ENCODE assay signal across 19 cellular contexts in the genomic region with DNA sequence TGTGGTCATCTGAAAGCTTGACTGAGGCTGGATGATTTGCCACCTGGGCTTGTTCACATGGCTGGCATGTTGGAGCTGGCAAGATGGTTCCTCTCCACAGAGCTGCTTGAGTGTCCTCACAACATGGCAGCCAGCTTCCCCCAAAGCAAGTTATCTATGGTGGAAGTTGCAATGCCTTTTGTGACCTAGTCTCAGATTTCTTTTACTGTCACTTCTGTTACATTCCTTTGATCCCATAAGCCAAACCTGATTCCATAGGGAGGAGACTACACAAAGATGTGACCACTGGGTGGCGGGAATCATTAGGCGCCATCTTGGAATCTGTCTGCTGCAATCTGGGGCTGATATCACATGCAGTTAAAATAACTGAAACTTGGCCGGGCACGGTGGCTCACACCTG. TPM values are rescaled to one million over a fixed set of nuclear protein-coding genes. Genes with fewer than 3 reads are reported as not detected.
DNase-seq lines count a peak whose midpoint lies in the region; ATAC-seq, FAIRE-seq and TF ChIP-seq lines count a peak whose summit lies in the region.
"Had no signal": no experiment of that assay in that cellular context is flagged by ENCODE, and none has a peak within 500 bp of the region (broad histone marks: within the 10 kb centered on the region; RNA-seq: fewer than 3 reads in every experiment).

No MANE protein-coding gene starts in this region.

- WGBS in SK-N-SH (ENCODE audit: low lambda C conversion rate) = 91% methylated on average over 4 of the region's 4 CpGs
- 69% methylated on average over 4 of the region's 4 CpGs for WGBS in K562 (ENCODE audit: insufficient coverage, low coverage, missing lambda C conversion rate)
- no CpG with 5 or more reads among the region's 4 CpGs for WGBS in mesendoderm (ENCODE audit: extremely low coverage, insufficient coverage, low lambda C conversion rate)

- no peak for TF ChIP-seq POLR2A in K562 (conservative IDR thresholded peaks at IDR 0.05)

- H3K4me1 ChIP-seq in SK-N-SH (ENCODE audit: control insufficient read depth in 1 of 2, insufficient read depth in 2 of 2, low read depth in 1 of 2, low read length in 1 of 2) (peaks cover 0 to 2% of the 10 kb centered on the region in 2 experiments; a peak in 1 of 4 replicates), HEK293 (ENCODE audit: control insufficient read depth, insufficient read depth, low read length) (no peaks in the 10 kb centered on the region), K562 (replicated peaks in 1 of 2; ENCODE audit: control insufficient read depth in 2 of 2, insufficient read depth in 2 of 2, low read length in 2 of 2) (no peaks in the 10 kb centered on the region; a peak in 1 of 5 replicates), mesendoderm (ENCODE audit: control insufficient read depth, low read depth, low read length) (no peaks in the 10 kb centered on the region)
- H3K4me1 ChIP-seq: BLaER1 treated with 17β-estradiol and CSF1 and Interleukin-3, amounts not matched to agents 10 nM and 100 nM; HAP-1 had no signal

- H3K4me2 ChIP-seq in SK-N-SH (no peak overlapping the region), K562 (ENCODE audit: insufficient read depth, low read length) (no peak overlapping the region), mesendoderm (ENCODE audit: low read length) (no peak overlapping the region)
- H3K4me2 ChIP-seq: BLaER1 treated with 17β-estradiol and CSF1 and Interleukin-3, amounts not matched to agents 10 nM and 100 nM; KMS-11 had no signal

- POLR2A ChIA-PET in SK-N-SH (lab: Yijun Ruan, JAX) = no interaction called here
- POLR2A ChIA-PET in HEK293 (lab: Yijun Ruan, JAX) = no interaction called here
- POLR2A ChIA-PET in K562 (lab: Yijun Ruan, JAX) = interaction anchor here (0.6 kb wide), 2 partner anchors 126 to 613 kb away, joined by 3 to 5 read pairs; no protein-coding TSS in a partner anchor

- intact Hi-C loops in K562 (cut with micrococcal nuclease) = no loop called here

- no TSS peak for BruUV-seq in K562 (replicated peaks; lab: Mats Ljungman, UMichigan)

- H3K4ac ChIP-seq in mesendoderm (ENCODE audit: low read depth, low read length) = no peak overlapping the region

- no peak overlapping the region for H3K18ac ChIP-seq in mesendoderm (ENCODE audit: low read length)

- H3K9me1 ChIP-seq in K562 (ENCODE audit: control insufficient read depth, insufficient read depth, low read length) = no peaks in the 10 kb centered on the region

- in situ Hi-C loops in K562 (cut with MboI) = no loop called here

- no peak for TF ChIP-seq CTCF in SK-N-SH (IDR thresholded peaks at IDR 0.05)
- TF ChIP-seq CTCF in HEK293 (tag by site-specific recombination; IDR thresholded peaks at IDR 0.05) = no peak
- no peak for TF ChIP-seq CTCF in K562 (IDR thresholded peaks at IDR 0.05 in 2 of 3, conservative IDR thresholded peaks at IDR 0.05 in 1 of 3; ENCODE audit: insufficient read depth in 2 of 3, low read depth in 1 of 3, low read length in 3 of 3)

- no peak overlapping the region for H2AFZ ChIP-seq in SK-N-SH (ENCODE audit: low read depth)
- H2AFZ ChIP-seq in K562 (ENCODE audit: low read depth, low read length) = no peak overlapping the region

- CTCF ChIA-PET in SK-N-SH (lab: Yijun Ruan, JAX) = interaction anchor here (0.7 to 1.4 kb wide), 3 partner anchors 44 to 80 kb away, joined by 3 to 4 read pairs (median 3); no protein-coding TSS in a partner anchor
- CTCF ChIA-PET in HEK293 (lab: Yijun Ruan, JAX) = interaction anchor here (0.6 to 1.2 kb wide), 2 partner anchors 52 to 58 kb away, joined by 3 read pairs; no protein-coding TSS in a partner anchor
- CTCF ChIA-PET in K562 (lab: Yijun Ruan, JAX; ENCODE audit: low intra/inter-chr PET ratio) = interaction anchor here (0.6 kb wide), 1 partner anchor 23 kb away, joined by 3 read pairs; no protein-coding TSS in a partner anchor

- H4K5ac ChIP-seq in mesendoderm (ENCODE audit: low read length) = no peak overlapping the region

- H3K36me3 ChIP-seq in SK-N-SH (replicated peaks in 1 of 2; ENCODE audit: control insufficient read depth in 1 of 2, insufficient read depth in 2 of 2, low read length in 1 of 2) (no peaks in the 10 kb centered on the region), HEK293 (ENCODE audit: control insufficient read depth in 2 of 2, insufficient read depth in 1 of 2, low read length in 2 of 2) (no peaks in the 10 kb centered on the region), K562 (ENCODE audit: control insufficient read depth, insufficient read depth, low read length) (no peaks in the 10 kb centered on the region), mesendoderm (ENCODE audit: control insufficient read depth, insufficient read depth, low read length) (no peaks in the 10 kb centered on the region)
- H3K36me3 ChIP-seq: BLaER1 treated with 17β-estradiol and CSF1 and Interleukin-3, amounts not matched to agents 10 nM and 100 nM; HAP-1 had no signal

- no peak overlapping the region for H2BK120ac ChIP-seq in mesendoderm (ENCODE audit: low read depth, low read length)

- H2BK5ac ChIP-seq in mesendoderm (ENCODE audit: low read length) = no peak overlapping the region

- no peak overlapping the region for H4K8ac ChIP-seq in mesendoderm (ENCODE audit: low read depth, low read length)

- DNase-seq in SK-N-SH (no peak), K562 (ENCODE audit: extremely low read depth in 1 of 4, low spot score in 3 of 4) (no peak), mesendoderm (peak; percentile 49), dedifferentiated amniotic fluid mesenchymal stem cell (ENCODE audit: extremely low spot score) (no peak), retina (no peak)
- no peak for DNase-seq in activated naive CD4-positive, alpha-beta T cell treated with anti-CD3 and anti-CD28 coated beads, Interleukin-2, amount 50 U/mL, for 16 hours
- DNase-seq: 8988T; Calu3; CD4-positive, alpha-beta T cell; DMS 273 treated with DMSO at 0.1 percent for 48 hours; GM23248; IMR-90 had no signal

- H3K9me2 ChIP-seq in SK-N-SH = no peaks in the 10 kb centered on the region

- ATAC-seq in SK-N-SH treated with all-trans-retinoic acid at 6 μM for 48 hours (no peak), K562 (no peak)

- TF ChIP-seq RAD21 in SK-N-SH (IDR thresholded peaks at IDR 0.05; ENCODE audit: low read length) (no peak), K562 (CRISPR knock-in tag; conservative IDR thresholded peaks at IDR 0.05 in 1 of 2, IDR thresholded peaks at IDR 0.05 in 1 of 2) (no peak)

- H3K27me3 ChIP-seq in SK-N-SH (ENCODE audit: insufficient read depth) (no peaks in the 10 kb centered on the region), K562 (ENCODE audit: control insufficient read depth in 2 of 2, insufficient read depth in 2 of 2, low read length in 2 of 2) (no peaks in the 10 kb centered on the region), mesendoderm (ENCODE audit: insufficient read depth, low read length, poor library complexity) (no peaks in the 10 kb centered on the region)
- H3K27me3 ChIP-seq: BLaER1 treated with 17β-estradiol and CSF1 and Interleukin-3, amounts not matched to agents 10 nM and 100 nM had no signal

- H3K23ac ChIP-seq in mesendoderm (ENCODE audit: low read length) = no peak overlapping the region

- no peaks in the 10 kb centered on the region for H4K20me1 ChIP-seq in SK-N-SH (ENCODE audit: insufficient read depth)
- no peaks in the 10 kb centered on the region for H4K20me1 ChIP-seq in K562 (replicated peaks; ENCODE audit: control insufficient read depth, insufficient read depth, low read length)
- H4K20me1 ChIP-seq: BLaER1 treated with 17β-estradiol and CSF1 and Interleukin-3, amounts not matched to agents 10 nM and 100 nM had no signal

- H3K27ac ChIP-seq in SK-N-SH (ENCODE audit: low read depth in 2 of 2, low read length in 1 of 2) (no peak overlapping the region), HEK293 (ENCODE audit: extremely low read depth, low read depth, low read length) (no peak overlapping the region), K562 (ENCODE audit: extremely low read depth, low read depth, low read length) (no peak overlapping the region), mesendoderm (ENCODE audit: low read depth, low read length) (no peak overlapping the region)
- H3K27ac ChIP-seq: BLaER1 treated with 17β-estradiol and CSF1 and Interleukin-3, amounts not matched to agents 10 nM and 100 nM; GM23248; HL-60; KMS-11 had no signal

- H2BK15ac ChIP-seq in mesendoderm (replicated peaks; ENCODE audit: low read depth) = no peak overlapping the region

- H2AK5ac ChIP-seq in mesendoderm (ENCODE audit: low read length) = no peak overlapping the region

- H3K9me3 ChIP-seq in SK-N-SH (peaks cover 2% of the 10 kb centered on the region), HEK293 (ENCODE audit: control insufficient read depth, insufficient read depth, low read depth, low read length) (peaks cover 4% of the 10 kb centered on the region), K562 (replicated peaks; ENCODE audit: control insufficient read depth, insufficient read depth, low read depth, low read length) (peaks cover 4% of the 10 kb centered on the region; the same call in 1 of the 2 replicates)
- H3K9me3 ChIP-seq: HAP-1 had no signal

- H3K79me1 ChIP-seq in mesendoderm (ENCODE audit: low read length) = no peaks in the 10 kb centered on the region

- H3K79me2 ChIP-seq in SK-N-SH (ENCODE audit: insufficient read depth) (no peaks in the 10 kb centered on the region), K562 (ENCODE audit: control insufficient read depth, insufficient read depth, low read length) (no peaks in the 10 kb centered on the region), mesendoderm (ENCODE audit: control insufficient read depth, insufficient read depth, low read length) (no peaks in the 10 kb centered on the region)

- no peak overlapping the region for H3K9ac ChIP-seq in SK-N-SH
- no peak overlapping the region for H3K9ac ChIP-seq in K562 (ENCODE audit: insufficient read depth in 1 of 2, low read depth in 2 of 2, low read length in 2 of 2)
- no peak overlapping the region for H3K9ac ChIP-seq in mesendoderm (ENCODE audit: low read length)
- H3K9ac ChIP-seq: BLaER1 treated with 17β-estradiol and CSF1 and Interleukin-3, amounts not matched to agents 10 nM and 100 nM; GM23248; KMS-11 had no signal

- H3F3A ChIP-seq in SK-N-SH (replicated peaks; ENCODE audit: insufficient read depth) = no peaks in the 10 kb centered on the region

- H3K4me3 ChIP-seq in SK-N-SH (ENCODE audit: low read depth in 2 of 2, low read length in 1 of 2) (no peak overlapping the region), HEK293 (ENCODE audit: low read depth, low read length) (no peak overlapping the region), K562 (no peak overlapping the region), mesendoderm (ENCODE audit: low read length) (no peak overlapping the region)
- H3K4me3 ChIP-seq: BLaER1 treated with 17β-estradiol and CSF1 and Interleukin-3, amounts not matched to agents 10 nM and 100 nM; GM23248; HAP-1 had no signal

- no peak overlapping the region for H3K56ac ChIP-seq in mesendoderm (ENCODE audit: low read length)

- FAIRE-seq in K562 (lab: Jason Lieb, UNC) = no peak
- FAIRE-seq: G401.6 had no signal

- TF ChIP-seq EP300 in SK-N-SH (IDR thresholded peaks at IDR 0.05; ENCODE audit: borderline replicate concordance in 1 of 2, low read depth in 1 of 2, low read length in 1 of 2) = no peak
- no peak for TF ChIP-seq EP300 in K562 (IDR thresholded peaks at IDR 0.05; ENCODE audit: low read length)

RNA-seq across cellular contexts. Expression of a gene that starts 17.5 kb away (rescaled TPM):
- 2.0 and 3.2 TPM in 2 replicates for polyA plus RNA-seq in SK-N-SH (2012; rRNA removed)
- polyA plus RNA-seq in SK-N-SH (2012; cell fraction: cytosol; rRNA removed) = 1.0 and 2.3 TPM in 2 replicates
- 10.9 and 13.2 TPM in 2 replicates for polyA plus RNA-seq in SK-N-SH (2012; cell fraction: nucleus; rRNA removed)
- total RNA-seq in K562 (2011; cell fraction: chromatin; rRNA removed; ENCODE audit: low replicate concordance) = 1.5 and 3.5 TPM in 2 replicates
- total RNA-seq in K562 (2011; cell fraction: nucleolus; rRNA removed) = 3.8 and 4.1 TPM in 2 replicates
- total RNA-seq in K562 (2011; cell fraction: nucleoplasm; rRNA removed) = 1.5 and 2.4 TPM in 2 replicates
- 4.9 and 5.1 TPM in 2 replicates for total RNA-seq in K562 (2014; rRNA removed)
- 0.45 and 0.76 TPM in 2 replicates for total RNA-seq in K562 (2014; rRNA removed; fragmentation: Illumina TruSeq; extraction: Trizol)
- 2.0 and 2.5 TPM in 2 replicates for total RNA-seq in K562 (2015; rRNA removed; fragmentation: Illumina TruSeq; extraction: Trizol)
- total RNA-seq in K562 (2021) = 10.2 and 12.3 TPM in 2 replicates
- polyA plus RNA-seq in K562 (2011; rRNA removed) = 0.35 and 0.66 TPM in 2 replicates
- polyA plus RNA-seq in K562 (2011; cell fraction: cytosol; rRNA removed) = 0.53 and 1.7 TPM in 2 replicates
- polyA plus RNA-seq in K562 (2011; cell fraction: nucleus; rRNA removed) = 1.5 and 2.7 TPM in 2 replicates
- 3.7 and 4.7 TPM in 2 replicates for polyA plus RNA-seq in K562 (2012)
- 1.1 and 2.1 TPM in 2 replicates for polyA plus RNA-seq in K562 (2014; fragmentation: Illumina TruSeq; extraction: Trizol)
- polyA plus RNA-seq in K562 (2014; fragmentation: Nextera tagmentation; extraction: Ambion mirVana) = not detected
- polyA plus RNA-seq in K562 (2014; rRNA removed) = 2.8 and 3.3 TPM in 2 replicates
- polyA minus RNA-seq in K562 (2011; rRNA and poly(A)+ RNA removed) = 0.14 and 0.15 TPM in 2 replicates
- 2.3 and 3.2 TPM in 2 replicates for polyA minus RNA-seq in K562 (2011; cell fraction: cytosol; rRNA and poly(A)+ RNA removed)
- 1.1 and 1.2 TPM in 2 replicates for polyA minus RNA-seq in K562 (2011; cell fraction: nucleus; rRNA and poly(A)+ RNA removed)
- polyA plus RNA-seq in mesendoderm (2013, experiment 1 of 2) = 3.1 TPM
- polyA plus RNA-seq in mesendoderm (2013, experiment 2 of 2) = 2.8 TPM
- polyA plus RNA-seq: GM23248 had no signal

RNA-seq across cellular contexts. Expression of a gene that starts 22.8 kb away (rescaled TPM):
- polyA plus RNA-seq in SK-N-SH (2012; rRNA removed) (0.86 and 0.92 TPM in 2 replicates), K562 (2011; rRNA removed) (0.38 and 0.46 TPM in 2 replicates), K562 (2014; fragmentation: Illumina TruSeq; extraction: Trizol) (0.09 and 0.28 TPM in 2 replicates), K562 (2014; fragmentation: Nextera tagmentation; extraction: Ambion mirVana) (under 1 TPM in 1 of 2 experiments, not detected in 1; 0.14 TPM), K562 (2014; rRNA removed) (0.11 and 0.32 TPM in 2 replicates)
- 0.40 and 0.50 TPM in 2 replicates for polyA plus RNA-seq in SK-N-SH (2012; cell fraction: cytosol; rRNA removed)
- polyA plus RNA-seq in SK-N-SH (2012; cell fraction: nucleus; rRNA removed) = 0.14 and 0.33 TPM in 2 replicates
- not detected in 2 replicates for total RNA-seq in K562 (2011; cell fraction: chromatin; rRNA removed; ENCODE audit: low replicate concordance)
- not detected in 2 replicates for total RNA-seq in K562 (2011; cell fraction: nucleolus; rRNA removed)
- total RNA-seq in K562 (2011; cell fraction: nucleoplasm; rRNA removed) = 0.37 TPM in 1 of 2 replicates, not detected in the other
- total RNA-seq in K562 (2014; rRNA removed) (0.37 and 0.54 TPM in 2 replicates), K562 (2014; rRNA removed; fragmentation: Illumina TruSeq; extraction: Trizol) (0.22 TPM in 1 of 2 replicates, not detected in the other), K562 (2015; rRNA removed; fragmentation: Illumina TruSeq; extraction: Trizol) (0.26 TPM in 1 of 2 replicates, not detected in the other), K562 (2021) (0.42 and 0.62 TPM in 2 replicates)
- polyA plus RNA-seq in K562 (2011; cell fraction: cytosol; rRNA removed) = 0.37 and 1.5 TPM in 2 replicates
- 0.10 and 0.14 TPM in 2 replicates for polyA plus RNA-seq in K562 (2011; cell fraction: nucleus; rRNA removed)
- polyA plus RNA-seq in K562 (2012) = 0.53 and 1.2 TPM in 2 replicates
- 0.30 TPM in 1 of 2 replicates, not detected in the other for polyA minus RNA-seq in K562 (2011; rRNA and poly(A)+ RNA removed)
- not detected in 2 replicates for polyA minus RNA-seq in K562 (2011; cell fraction: cytosol; rRNA and poly(A)+ RNA removed)
- not detected in 2 replicates for polyA minus RNA-seq in K562 (2011; cell fraction: nucleus; rRNA and poly(A)+ RNA removed)
- 0.14 TPM for polyA plus RNA-seq in mesendoderm (2013, experiment 1 of 2)
- 0.24 TPM for polyA plus RNA-seq in mesendoderm (2013, experiment 2 of 2)
- total RNA-seq: Calu3; CD4-positive, alpha-beta T cell; GM23248; IMR-90 had no signal
- polyA plus RNA-seq: GM23248 had no signal

RNA-seq across cellular contexts. Expression of a gene that starts 60.0 kb away (rescaled TPM):
- polyA plus RNA-seq in SK-N-SH (2012; rRNA removed) (69.5 and 77.6 TPM in 2 replicates), K562 (2011; rRNA removed) (23.8 and 34.3 TPM in 2 replicates), K562 (2014; fragmentation: Illumina TruSeq; extraction: Trizol) (31.5 and 33.7 TPM in 2 replicates), K562 (2014; fragmentation: Nextera tagmentation; extraction: Ambion mirVana) (1 to 10 TPM; 1.8 to 4.0 TPM), K562 (2014; rRNA removed) (38.1 and 45.2 TPM in 2 replicates)
- 42.6 and 43.6 TPM in 2 replicates for polyA plus RNA-seq in SK-N-SH (2012; cell fraction: cytosol; rRNA removed)
- 308 and 364 TPM in 2 replicates for polyA plus RNA-seq in SK-N-SH (2012; cell fraction: nucleus; rRNA removed)
- total RNA-seq in K562 (2011; cell fraction: chromatin; rRNA removed; ENCODE audit: low replicate concordance) = 79.5 and 196 TPM in 2 replicates
- total RNA-seq in K562 (2011; cell fraction: nucleolus; rRNA removed) = 87.7 and 88.8 TPM in 2 replicates
- 87.0 and 108 TPM in 2 replicates for total RNA-seq in K562 (2011; cell fraction: nucleoplasm; rRNA removed)
- total RNA-seq in K562 (2014; rRNA removed) (31.8 and 34.9 TPM in 2 replicates), K562 (2014; rRNA removed; fragmentation: Illumina TruSeq; extraction: Trizol) (14.7 and 15.9 TPM in 2 replicates), K562 (2015; rRNA removed; fragmentation: Illumina TruSeq; extraction: Trizol) (19.3 and 20.3 TPM in 2 replicates), K562 (2021) (37.8 and 43.8 TPM in 2 replicates)
- 28.3 and 30.8 TPM in 2 replicates for polyA plus RNA-seq in K562 (2011; cell fraction: cytosol; rRNA removed)
- 96.2 and 120 TPM in 2 replicates for polyA plus RNA-seq in K562 (2011; cell fraction: nucleus; rRNA removed)
- polyA plus RNA-seq in K562 (2012) = 34.7 and 66.7 TPM in 2 replicates
- 22.5 and 23.2 TPM in 2 replicates for polyA minus RNA-seq in K562 (2011; rRNA and poly(A)+ RNA removed)
- 13.0 and 20.7 TPM in 2 replicates for polyA minus RNA-seq in K562 (2011; cell fraction: cytosol; rRNA and poly(A)+ RNA removed)
- 33.0 and 46.9 TPM in 2 replicates for polyA minus RNA-seq in K562 (2011; cell fraction: nucleus; rRNA and poly(A)+ RNA removed)
- 43.5 TPM for polyA plus RNA-seq in mesendoderm (2013, experiment 1 of 2)
- 40.5 TPM for polyA plus RNA-seq in mesendoderm (2013, experiment 2 of 2)
